ENCODE assay signal across 23 cellular contexts in genomic region chr11:128881221-128881620, GRCh38. TPM values are rescaled to one million over a fixed set of nuclear protein-coding genes. Genes with fewer than 3 reads are reported as not detected.
"Had no signal": no experiment of that assay in that cellular context is flagged by ENCODE, and none has a peak within 500 bp of the region (broad histone marks: within the 10 kb centered on the region; RNA-seq: fewer than 3 reads in every experiment).

No MANE protein-coding gene starts in this region.

- DNase-seq: activated CD4-positive, alpha-beta memory T cell treated with anti-CD3 and anti-CD28 coated beads, Interleukin-2, amount 10 ng/mL, durations not matched to agents 7 days and 5 days; activated CD4-positive, alpha-beta T cell treated with anti-CD3 and anti-CD28 coated beads for 36 hours; activated CD4-positive, alpha-beta T cell treated with anti-CD3 and anti-CD28 coated beads, Interleukin-2, amount 50 U/mL, for 1 hour; activated CD8-positive, alpha-beta memory T cell treated with anti-CD3 and anti-CD28 coated beads, Interleukin-2, amount 50 U/mL, for 4 hours; activated naive CD4-positive, alpha-beta T cell treated with anti-CD3 and anti-CD28 coated beads, Interleukin-2, amount 50 U/mL, for 16 hours; activated T-cell treated with anti-CD3 and anti-CD28 coated beads, Interleukin-2, amount 50 U/mL, for 1 hour; adrenal gland; anterior cingulate cortex; Karpas-422; NCI-H1417 treated with DMSO at 0.1 percent for 48 hours; NCI-H1694; NCI-H2029 treated with DMSO at 0.1 percent for 48 hours; NCI-H345; NCI-H524; NCI-H748 treated with DMSO at 0.1 percent for 48 hours; SIG-M5; T-helper 17 cell; T-helper 9 cell had no signal

- H3K27me3 ChIP-seq: adrenal gland had no signal

- H3K36me3 Mint-ChIP-seq: activated naive CD8-positive, alpha-beta T cell treated with anti-CD3 and anti-CD28 coated beads, Interleukin-2, amount 10 ng/mL, durations not matched to agents 7 days and 5 days had no signal

- H3K27ac Mint-ChIP-seq: activated CD4-positive, alpha-beta memory T cell treated with anti-CD3 and anti-CD28 coated beads, Interleukin-2, amount 10 ng/mL, durations not matched to agents 7 days and 5 days; activated CD4-positive, alpha-beta T cell treated with anti-CD3 and anti-CD28 coated beads for 36 hours; activated naive CD8-positive, alpha-beta T cell treated with anti-CD3 and anti-CD28 coated beads, Interleukin-2, amount 10 ng/mL, durations not matched to agents 7 days and 5 days; T-helper 17 cell had no signal

- H3K9me3 Mint-ChIP-seq: activated CD4-positive, alpha-beta memory T cell treated with anti-CD3 and anti-CD28 coated beads, Interleukin-2, amount 10 ng/mL, durations not matched to agents 7 days and 5 days; activated naive CD8-positive, alpha-beta T cell treated with anti-CD3 and anti-CD28 coated beads, Interleukin-2, amount 10 ng/mL, durations not matched to agents 7 days and 5 days had no signal

- H3K36me3 ChIP-seq: adrenal gland had no signal

- H3K4me1 ChIP-seq: adrenal gland had no signal

- H3K4me3 ChIP-seq: adrenal gland, K562 had no signal

- H3K4me3 Mint-ChIP-seq: activated CD4-positive, alpha-beta memory T cell treated with anti-CD3 and anti-CD28 coated beads, Interleukin-2, amount 10 ng/mL, durations not matched to agents 7 days and 5 days; activated CD4-positive, alpha-beta T cell treated with anti-CD3 and anti-CD28 coated beads for 36 hours; activated naive CD8-positive, alpha-beta T cell treated with anti-CD3 and anti-CD28 coated beads, Interleukin-2, amount 10 ng/mL, durations not matched to agents 7 days and 5 days; T-helper 17 cell had no signal

- ATAC-seq: activated CD4-positive, alpha-beta T cell treated with anti-CD3 and anti-CD28 coated beads for 36 hours; K562; T-helper 17 cell had no signal

- H3K9me3 ChIP-seq: adrenal gland had no signal

- H3K4me1 Mint-ChIP-seq: activated CD4-positive, alpha-beta memory T cell treated with anti-CD3 and anti-CD28 coated beads, Interleukin-2, amount 10 ng/mL, durations not matched to agents 7 days and 5 days; activated CD4-positive, alpha-beta T cell treated with anti-CD3 and anti-CD28 coated beads for 36 hours had no signal

RNA-seq across cellular contexts. Expression of gene KCNJ5, which starts 9.9 kb away (rescaled TPM):
- total RNA-seq: activated CD4-positive, alpha-beta memory T cell treated with anti-CD3 and anti-CD28 coated beads, Interleukin-2, amount 10 ng/mL, durations not matched to agents 7 days and 5 days; activated CD4-positive, alpha-beta T cell treated with anti-CD3 and anti-CD28 coated beads for 36 hours; activated CD8-positive, alpha-beta memory T cell treated with anti-CD3 and anti-CD28 coated beads for 36 hours; OCI-LY7; T-helper 17 cell had no signal
- polyA plus RNA-seq: K562 had no signal

RNA-seq across cellular contexts. Expression of gene KCNJ1, which starts 14.1 kb away (rescaled TPM):
- total RNA-seq: activated CD4-positive, alpha-beta memory T cell treated with anti-CD3 and anti-CD28 coated beads, Interleukin-2, amount 10 ng/mL, durations not matched to agents 7 days and 5 days; activated CD4-positive, alpha-beta T cell treated with anti-CD3 and anti-CD28 coated beads for 36 hours; activated CD8-positive, alpha-beta memory T cell treated with anti-CD3 and anti-CD28 coated beads for 36 hours; adrenal gland; K562; RPMI7951 had no signal
- polyA plus RNA-seq: K562 had no signal
